17 cellular contexts compared by ENCODE assay signal in the genomic region with DNA sequence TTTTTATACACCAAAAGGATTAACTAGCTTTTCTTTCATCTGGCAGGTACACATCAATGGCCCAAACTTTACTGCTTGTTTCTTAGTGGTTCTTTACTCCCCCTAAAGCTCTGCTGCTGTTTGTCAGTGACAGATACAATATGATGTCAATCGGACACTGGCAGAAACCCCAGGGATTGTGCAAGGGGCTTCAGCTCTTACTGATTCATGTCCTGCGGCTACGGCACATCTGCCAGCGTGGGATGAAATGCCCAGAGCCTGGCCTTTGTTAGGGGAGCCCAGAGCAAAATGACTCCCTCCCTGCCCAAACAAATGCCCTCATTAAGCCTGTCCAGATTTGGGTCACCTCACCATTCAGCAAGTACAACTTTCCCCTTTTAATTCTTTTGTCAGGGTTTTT. TPM values are rescaled to one million over a fixed set of nuclear protein-coding genes. Genes with fewer than 3 reads are reported as not detected.
A peak's percentile ranks its signal among the peaks of the same experiment; 100 is the strongest.
DNase-seq lines count a peak whose midpoint lies in the region; ATAC-seq and TF ChIP-seq lines count a peak whose summit lies in the region.
"Had no signal": no experiment of that assay in that cellular context is flagged by ENCODE, and none has a peak within 500 bp of the region (broad histone marks: within the 10 kb centered on the region; RNA-seq: fewer than 3 reads in every experiment).

No MANE protein-coding gene starts in this region.

- no peaks in the 10 kb centered on the region for H3K27me3 ChIP-seq in GM23248 (replicated peaks; ENCODE audit: insufficient read depth)
- no peaks in the 10 kb centered on the region for H3K27me3 ChIP-seq in brain microvascular endothelial cell (replicated peaks)
- H3K27me3 ChIP-seq: esophagus squamous epithelium had no signal

- 0 out of 2 replicates have a peak overlapping the region, but pooled peaks have one; percentile 21 for H3K9ac ChIP-seq in GM23248

- DNase-seq in GM23248 = peak; percentile 97
- peak; percentile 53 for DNase-seq in brain microvascular endothelial cell
- DNase-seq in iris pigment epithelial cell (ENCODE audit: low read depth) = peak; percentile 90
- DNase-seq in skeletal muscle cell (ENCODE audit: low read depth) = peak; percentile 32
- no peak for DNase-seq in GM19238 (ENCODE audit: insufficient read length, low spot score)
- no peak for DNase-seq in stimulated activated CD8-positive, alpha-beta memory T cell treated with anti-CD3 and anti-CD28 coated beads, Interleukin-4, amount 100 ng/mL, for 48 hours
- DNase-seq: activated CD4-positive, alpha-beta T cell treated with anti-CD3 and anti-CD28 coated beads for 1 hour; activated CD8-positive, alpha-beta memory T cell treated with anti-CD3 and anti-CD28 coated beads, Interleukin-2, amount 50 U/mL, for 4 hours; esophagus squamous epithelium; H9; immature natural killer cell; NCI-H2081 treated with DMSO at 0.1 percent for 48 hours; NCI-H82; stimulated activated CD4-positive, alpha-beta T cell treated with anti-CD3 and anti-CD28 coated beads, Interleukin-4, amount 100 ng/mL, for 24 hours had no signal

- no peak overlapping the region for H2AFZ ChIP-seq in GM23248

- H3K9me3 ChIP-seq in GM23248 (ENCODE audit: low read depth) = no peaks in the 10 kb centered on the region

- peaks cover 55% of the 10 kb centered on the region for H3F3A ChIP-seq in GM23248 (ENCODE audit: insufficient read depth)

- 1 to 10% methylated on average over 4 of the region's 4 CpGs for WGBS in GM23248 (ENCODE audit: low coverage in 1 of 2, low lambda C conversion rate in 2 of 2, missing lambda C conversion rate in 2 of 2), 2 experiments

- H3K9me2 ChIP-seq in GM23248 (ENCODE audit: insufficient read depth) = no peaks in the 10 kb centered on the region

- no peaks in the 10 kb centered on the region for H3K79me2 ChIP-seq in GM23248 (ENCODE audit: insufficient read depth)

- no peaks in the 10 kb centered on the region for H4K20me1 ChIP-seq in GM23248 (ENCODE audit: insufficient read depth)

- no peak for ATAC-seq in HG03095 (IDR thresholded peaks at IDR 0.05; ENCODE audit: unreplicated experiment)
- ATAC-seq: stimulated activated effector memory CD8-positive, alpha-beta T cell treated with anti-CD3 and anti-CD28 coated beads, Interleukin-12 subunit alpha, Interleukin-12 subunit beta, amount 100 ng/mL, for 72 hours had no signal

- H3K27ac ChIP-seq in GM23248 (peak overlapping the region; percentile 50), brain microvascular endothelial cell (no peak overlapping the region)
- H3K27ac ChIP-seq: coronary artery, esophagus squamous epithelium had no signal

- peaks cover 48% of the 10 kb centered on the region for H3K4me1 ChIP-seq in GM23248 (ENCODE audit: insufficient read depth)
- H3K4me1 ChIP-seq: esophagus squamous epithelium had no signal

- peak overlapping the region; percentile 27 for H3K4me2 ChIP-seq in GM23248 (ENCODE audit: unreplicated experiment)

- TF ChIP-seq CTCF in brain microvascular endothelial cell (IDR thresholded peaks at IDR 0.05; ENCODE audit: low read depth, low read length, missing control alignments) = no peak

- in situ Hi-C loops in GM23248 (cut with MboI) (no loop called here), brain microvascular endothelial cell (cut with HindIII; ENCODE audit: low pct_ligation_motif_present, low sequenced_read_pairs) (no loop called here)

- H3K4me3 ChIP-seq in GM23248 = no peak overlapping the region
- no peak overlapping the region for H3K4me3 ChIP-seq in brain microvascular endothelial cell (ENCODE audit: low read depth, low read length)
- no peak overlapping the region for H3K4me3 ChIP-seq in skeletal muscle cell (ENCODE audit: low read depth, low read length)
- H3K4me3 ChIP-seq: coronary artery, esophagus squamous epithelium had no signal

- H3K36me3 ChIP-seq in GM23248 (ENCODE audit: low read depth) (peaks cover 46% of the 10 kb centered on the region; the same call in 1 of the 2 replicates), brain microvascular endothelial cell (replicated peaks) (peaks cover 86% of the 10 kb centered on the region)

RNA-seq across cellular contexts. Expression of a gene that starts 28.3 kb away (rescaled TPM):
- 257 and 282 TPM in 2 replicates for total RNA-seq in GM23248 (2014; rRNA removed; shearing (Covaris generic))
- 789 and 796 TPM in 2 replicates for polyA plus RNA-seq in GM23248 (2016; fragmentation: Nextera tagmentation; extraction: Ambion mirVana)

Comparison
In these comparisons a context has a peak if more than half of its experiments do, and no peak if none do; other contexts are left out.
1. DNase-seq: peak in GM23248 (single experiment), brain microvascular endothelial cell (single experiment), iris pigment epithelial cell (single experiment) and skeletal muscle cell (single experiment); none in GM19238 (single experiment) and stimulated activated CD8-positive, alpha-beta memory T cell treated with anti-CD3 and anti-CD28 coated beads, Interleukin-4, amount 100 ng/mL, for 48 hours (single experiment).